In genomic region chr11:111846640-111847039, GRCh38 we compare ENCODE assay signal across 12 cellular contexts. TPM values are rescaled to one million over a fixed set of nuclear protein-coding genes. Genes with fewer than 3 reads are reported as not detected.
DNase-seq lines count a peak whose midpoint lies in the region; ATAC-seq and TF ChIP-seq lines count a peak whose summit lies in the region.
"Had no signal": no experiment of that assay in that cellular context is flagged by ENCODE, and none has a peak within 500 bp of the region (broad histone marks: within the 10 kb centered on the region; RNA-seq: fewer than 3 reads in every experiment).

No MANE protein-coding gene starts in this region.

- no peak for ATAC-seq in T-helper 17 cell
- no peak for ATAC-seq in stimulated activated memory B cell treated with anti-CD40 and anti-IgM and Interleukin-4, amounts not matched to agents 10 μg/mL and 1 μg/mL and 100 μg/mL, for 72 hours
- ATAC-seq in HG03520 (IDR thresholded peaks at IDR 0.05; ENCODE audit: unreplicated experiment), result no peak
- ATAC-seq: Panc1 had no signal

- no peaks in the 10 kb centered on the region for H3K27me3 ChIP-seq in ascending aorta

- H3K9me3 Mint-ChIP-seq in stimulated activated memory B cell treated with anti-CD40 and anti-IgM and Interleukin-4, amounts not matched to agents 10 μg/mL and 1 μg/mL and 100 μg/mL, for 72 hours, result no peaks in the 10 kb centered on the region

- no peak overlapping the region for H3K4me3 ChIP-seq in foreskin fibroblast (ENCODE audit: low read depth in 1 of 2, low read length in 2 of 2)
- no peak overlapping the region for H3K4me3 ChIP-seq in ascending aorta

- no peaks in the 10 kb centered on the region for H3K4me1 Mint-ChIP-seq in T-helper 17 cell
- peaks cover 12% of the 10 kb centered on the region for H3K4me1 Mint-ChIP-seq in stimulated activated memory B cell treated with anti-CD40 and anti-IgM and Interleukin-4, amounts not matched to agents 10 μg/mL and 1 μg/mL and 100 μg/mL, for 72 hours

- no peak overlapping the region for H3K4me3 Mint-ChIP-seq in T-helper 17 cell
- no peak overlapping the region for H3K4me3 Mint-ChIP-seq in stimulated activated memory B cell treated with anti-CD40 and anti-IgM and Interleukin-4, amounts not matched to agents 10 μg/mL and 1 μg/mL and 100 μg/mL, for 72 hours

- TF ChIP-seq CTCF in foreskin fibroblast (IDR thresholded peaks at IDR 0.05; ENCODE audit: low read depth, low read length) (no peak), ascending aorta (IDR thresholded peaks at IDR 0.05) (no peak)

- H3K36me3 Mint-ChIP-seq in T-helper 17 cell (ENCODE audit: low read depth), result peaks cover 5% of the 10 kb centered on the region
- H3K36me3 Mint-ChIP-seq in stimulated activated memory B cell treated with anti-CD40 and anti-IgM and Interleukin-4, amounts not matched to agents 10 μg/mL and 1 μg/mL and 100 μg/mL, for 72 hours, result peaks cover 44% of the 10 kb centered on the region

- H3K4me1 ChIP-seq in ascending aorta, result no peaks in the 10 kb centered on the region

- H3K36me3 ChIP-seq in ascending aorta, result peaks cover 40 to 63% of the 10 kb centered on the region in 2 donors

- peak overlapping the region; percentile 4 for H3K27ac Mint-ChIP-seq in T-helper 17 cell
- H3K27ac Mint-ChIP-seq in stimulated activated memory B cell treated with anti-CD40 and anti-IgM and Interleukin-4, amounts not matched to agents 10 μg/mL and 1 μg/mL and 100 μg/mL, for 72 hours, result peak overlapping the region; percentile 2

- no peak overlapping the region for H3K27ac ChIP-seq in ascending aorta

- peak; percentile 49 for DNase-seq in HCEC 1CT
- no peak for DNase-seq in T-helper 17 cell
- peak; percentile 72 to 81 for DNase-seq in foreskin fibroblast
- DNase-seq in ascending aorta (ENCODE audit: low spot score in 2 of 2), result no peak
- DNase-seq in NCI-H128 (lab: John Stamatoyannopoulos, UW; ENCODE audit: unreplicated experiment), result no peak
- DNase-seq: activated T-cell treated with anti-CD3 and anti-CD28 coated beads, Interleukin-2, amount 50 U/mL, for 48 hours; cortex of kidney; DND-41; NCI-H1436 had no signal

- H3K27me3 Mint-ChIP-seq in T-helper 17 cell, result no peaks in the 10 kb centered on the region
- H3K27me3 Mint-ChIP-seq in stimulated activated memory B cell treated with anti-CD40 and anti-IgM and Interleukin-4, amounts not matched to agents 10 μg/mL and 1 μg/mL and 100 μg/mL, for 72 hours, result no peaks in the 10 kb centered on the region

- H3K9me3 ChIP-seq in T-helper 17 cell (ENCODE audit: control insufficient read depth, low read length, poor library complexity, severe bottlenecking) (no peaks in the 10 kb centered on the region), ascending aorta (no peaks in the 10 kb centered on the region)

- intact Hi-C loops in ascending aorta (cut with DNase I), result no loop called here

RNA-seq across cellular contexts. Expression of gene ALG9, which starts 24.7 kb away (rescaled TPM):
- total RNA-seq in T-helper 17 cell, result 10 to 100 TPM; 22.7 to 33.9 TPM
- total RNA-seq in ascending aorta, result 16.8 TPM

RNA-seq across cellular contexts. Expression of gene FDXACB1, which starts 32.3 kb away (rescaled TPM):
- total RNA-seq in T-helper 17 cell (1 to 10 TPM; 2.5 to 3.1 TPM), ascending aorta (0.53 TPM)

RNA-seq across cellular contexts. Expression of gene CFAP68, which starts 32.7 kb away (rescaled TPM):
- total RNA-seq in T-helper 17 cell (10 to 100 TPM; 19.0 to 23.8 TPM), ascending aorta (not detected)

Comparison
In these comparisons a context has a peak if more than half of its experiments do, and no peak if none do; other contexts are left out.
1. DNase-seq: peak in HCEC 1CT (single experiment) and foreskin fibroblast (2 of 2); none in T-helper 17 cell (0 of 3), ascending aorta (0 of 2) and NCI-H128 (single experiment).
2. RNA of gene CFAP68, which starts 32.7 kb away (total RNA-seq): 19.0 to 23.8 TPM in T-helper 17 cell; not detected in ascending aorta (single experiment); every median in the first group is over 10 times any median in the second.